In genomic region chr19:6728346-6728745, GRCh38 we compare ENCODE assay signal across 1 cellular context.
TF ChIP-seq lines count a peak whose summit lies in the region.

No MANE protein-coding gene starts in this region.

TF ChIP-seq in HepG2, 621 proteins besides CTCF, POLR2A, EP300 and RAD21 (continues in another document):
- TF ChIP-seq ZBTB33 (CRISPR knock-in tag; IDR thresholded peaks at IDR 0.05) (0 out of 2 replicates have a peak, but pooled peaks have one; percentile 22), GATAD1 (CRISPR knock-in tag; IDR thresholded peaks at IDR 0.05) (0 out of 2 replicates have a peak, but pooled peaks have one; percentile 20), HNRNPUL1 (IDR thresholded peaks at IDR 0.05; ENCODE audit: low read depth, low read length) (no peak), KIAA2018 (CRISPR knock-in tag; IDR thresholded peaks at IDR 0.05; ENCODE audit: borderline replicate concordance) (no peak), ELF3 (CRISPR knock-in tag; IDR thresholded peaks at IDR 0.05) (peak; percentile 82), SATB2 (CRISPR knock-in tag; IDR thresholded peaks at IDR 0.05) (no peak), ZNF780A (CRISPR knock-in tag; IDR thresholded peaks at IDR 0.05) (no peak), MZF1 (CRISPR knock-in tag; IDR thresholded peaks at IDR 0.05; ENCODE audit: borderline replicate concordance) (no peak), KDM5B (CRISPR knock-in tag; IDR thresholded peaks at IDR 0.05; ENCODE audit: borderline replicate concordance) (no peak), IRF2 (CRISPR knock-in tag; IDR thresholded peaks at IDR 0.05) (0 out of 2 replicates have a peak, but pooled peaks have one; percentile 25), ZBTB46 (CRISPR knock-in tag; IDR thresholded peaks at IDR 0.05; ENCODE audit: borderline replicate concordance) (no peak), ZNF317 (CRISPR knock-in tag; IDR thresholded peaks at IDR 0.05) (no peak), ZNF672 (CRISPR knock-in tag; IDR thresholded peaks at IDR 0.05) (no peak), KMT2B (CRISPR knock-in tag; IDR thresholded peaks at IDR 0.05) (no peak), NPAS2 (CRISPR knock-in tag; IDR thresholded peaks at IDR 0.05; ENCODE audit: borderline replicate concordance) (no peak), NR2F6 (IDR thresholded peaks at IDR 0.05) (no peak), NR2F6 (CRISPR knock-in tag; IDR thresholded peaks at IDR 0.05) (0 out of 2 replicates have a peak, but pooled peaks have one; percentile 22), ZNF383 (CRISPR knock-in tag; IDR thresholded peaks at IDR 0.05; ENCODE audit: borderline replicate concordance) (no peak), ARNT2 (CRISPR knock-in tag; IDR thresholded peaks at IDR 0.05; ENCODE audit: low read depth) (no peak), ISX (CRISPR knock-in tag; conservative IDR thresholded peaks at IDR 0.05) (no peak), CEBPB (IDR thresholded peaks at IDR 0.05; ENCODE audit: borderline replicate concordance, low read depth, low read length) (no peak), NR2F2 (IDR thresholded peaks at IDR 0.05; ENCODE audit: borderline replicate concordance, low read depth) (no peak), BORCS8-MEF2B (CRISPR knock-in tag; IDR thresholded peaks at IDR 0.05) (no peak), HOXA3 (CRISPR knock-in tag; IDR thresholded peaks at IDR 0.05) (no peak), RBM39 (IDR thresholded peaks at IDR 0.05; ENCODE audit: low read depth, low read length, poor library complexity, severe bottlenecking) (no peak), KDM5A (IDR thresholded peaks at IDR 0.05; ENCODE audit: borderline replicate concordance, low read length) (no peak), ZNF331 (CRISPR knock-in tag; IDR thresholded peaks at IDR 0.05) (no peak), EHMT2 (IDR thresholded peaks at IDR 0.05; ENCODE audit: borderline replicate concordance, low read depth, low read length) (no peak)
- TF ChIP-seq, protein P1, sequence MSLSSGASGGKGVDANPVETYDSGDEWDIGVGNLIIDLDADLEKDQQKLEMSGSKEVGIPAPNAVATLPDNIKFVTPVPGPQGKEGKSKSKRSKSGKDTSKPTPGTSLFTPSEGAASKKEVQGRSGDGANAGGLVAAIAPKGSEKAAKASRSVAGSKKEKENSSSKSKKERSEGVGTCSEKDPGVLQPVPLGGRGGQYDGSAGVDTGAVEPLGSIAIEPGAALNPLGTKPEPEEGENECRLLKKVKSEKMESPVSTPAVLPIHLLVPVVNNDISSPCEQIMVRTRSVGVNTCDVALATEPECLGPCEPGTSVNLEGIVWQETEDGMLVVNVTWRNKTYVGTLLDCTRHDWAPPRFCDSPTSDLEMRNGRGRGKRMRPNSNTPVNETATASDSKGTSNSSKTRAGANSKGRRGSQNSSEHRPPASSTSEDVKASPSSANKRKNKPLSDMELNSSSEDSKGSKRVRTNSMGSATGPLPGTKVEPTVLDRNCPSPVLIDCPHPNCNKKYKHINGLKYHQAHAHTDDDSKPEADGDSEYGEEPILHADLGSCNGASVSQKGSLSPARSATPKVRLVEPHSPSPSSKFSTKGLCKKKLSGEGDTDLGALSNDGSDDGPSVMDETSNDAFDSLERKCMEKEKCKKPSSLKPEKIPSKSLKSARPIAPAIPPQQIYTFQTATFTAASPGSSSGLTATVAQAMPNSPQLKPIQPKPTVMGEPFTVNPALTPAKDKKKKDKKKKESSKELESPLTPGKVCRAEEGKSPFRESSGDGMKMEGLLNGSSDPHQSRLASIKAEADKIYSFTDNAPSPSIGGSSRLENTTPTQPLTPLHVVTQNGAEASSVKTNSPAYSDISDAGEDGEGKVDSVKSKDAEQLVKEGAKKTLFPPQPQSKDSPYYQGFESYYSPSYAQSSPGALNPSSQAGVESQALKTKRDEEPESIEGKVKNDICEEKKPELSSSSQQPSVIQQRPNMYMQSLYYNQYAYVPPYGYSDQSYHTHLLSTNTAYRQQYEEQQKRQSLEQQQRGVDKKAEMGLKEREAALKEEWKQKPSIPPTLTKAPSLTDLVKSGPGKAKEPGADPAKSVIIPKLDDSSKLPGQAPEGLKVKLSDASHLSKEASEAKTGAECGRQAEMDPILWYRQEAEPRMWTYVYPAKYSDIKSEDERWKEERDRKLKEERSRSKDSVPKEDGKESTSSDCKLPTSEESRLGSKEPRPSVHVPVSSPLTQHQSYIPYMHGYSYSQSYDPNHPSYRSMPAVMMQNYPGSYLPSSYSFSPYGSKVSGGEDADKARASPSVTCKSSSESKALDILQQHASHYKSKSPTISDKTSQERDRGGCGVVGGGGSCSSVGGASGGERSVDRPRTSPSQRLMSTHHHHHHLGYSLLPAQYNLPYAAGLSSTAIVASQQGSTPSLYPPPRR (CRISPR knock-in tag; IDR thresholded peaks at IDR 0.05; ENCODE audit: borderline replicate concordance): no peak; the same call in 1 of the 2 replicates
- TF ChIP-seq, protein P2, sequence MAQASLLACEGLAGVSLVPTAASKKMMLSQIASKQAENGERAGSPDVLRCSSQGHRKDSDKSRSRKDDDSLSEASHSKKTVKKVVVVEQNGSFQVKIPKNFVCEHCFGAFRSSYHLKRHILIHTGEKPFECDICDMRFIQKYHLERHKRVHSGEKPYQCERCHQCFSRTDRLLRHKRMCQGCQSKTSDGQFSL (CRISPR knock-in tag; IDR thresholded peaks at IDR 0.05): no peak
- TF ChIP-seq, protein P3, sequence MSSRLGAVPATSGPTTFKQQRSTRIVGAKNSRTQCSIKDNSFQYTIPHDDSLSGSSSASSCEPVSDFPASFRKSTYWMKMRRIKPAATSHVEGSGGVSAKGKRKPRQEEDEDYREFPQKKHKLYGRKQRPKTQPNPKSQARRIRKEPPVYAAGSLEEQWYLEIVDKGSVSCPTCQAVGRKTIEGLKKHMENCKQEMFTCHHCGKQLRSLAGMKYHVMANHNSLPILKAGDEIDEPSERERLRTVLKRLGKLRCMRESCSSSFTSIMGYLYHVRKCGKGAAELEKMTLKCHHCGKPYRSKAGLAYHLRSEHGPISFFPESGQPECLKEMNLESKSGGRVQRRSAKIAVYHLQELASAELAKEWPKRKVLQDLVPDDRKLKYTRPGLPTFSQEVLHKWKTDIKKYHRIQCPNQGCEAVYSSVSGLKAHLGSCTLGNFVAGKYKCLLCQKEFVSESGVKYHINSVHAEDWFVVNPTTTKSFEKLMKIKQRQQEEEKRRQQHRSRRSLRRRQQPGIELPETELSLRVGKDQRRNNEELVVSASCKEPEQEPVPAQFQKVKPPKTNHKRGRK (CRISPR knock-in tag; IDR thresholded peaks at IDR 0.05): no peak
- TF ChIP-seq, protein P4, sequence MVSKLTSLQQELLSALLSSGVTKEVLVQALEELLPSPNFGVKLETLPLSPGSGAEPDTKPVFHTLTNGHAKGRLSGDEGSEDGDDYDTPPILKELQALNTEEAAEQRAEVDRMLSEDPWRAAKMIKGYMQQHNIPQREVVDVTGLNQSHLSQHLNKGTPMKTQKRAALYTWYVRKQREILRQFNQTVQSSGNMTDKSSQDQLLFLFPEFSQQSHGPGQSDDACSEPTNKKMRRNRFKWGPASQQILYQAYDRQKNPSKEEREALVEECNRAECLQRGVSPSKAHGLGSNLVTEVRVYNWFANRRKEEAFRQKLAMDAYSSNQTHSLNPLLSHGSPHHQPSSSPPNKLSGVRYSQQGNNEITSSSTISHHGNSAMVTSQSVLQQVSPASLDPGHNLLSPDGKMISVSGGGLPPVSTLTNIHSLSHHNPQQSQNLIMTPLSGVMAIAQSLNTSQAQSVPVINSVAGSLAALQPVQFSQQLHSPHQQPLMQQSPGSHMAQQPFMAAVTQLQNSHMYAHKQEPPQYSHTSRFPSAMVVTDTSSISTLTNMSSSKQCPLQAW (CRISPR knock-in tag; IDR thresholded peaks at IDR 0.05): no peak
- TF ChIP-seq, protein P5, sequence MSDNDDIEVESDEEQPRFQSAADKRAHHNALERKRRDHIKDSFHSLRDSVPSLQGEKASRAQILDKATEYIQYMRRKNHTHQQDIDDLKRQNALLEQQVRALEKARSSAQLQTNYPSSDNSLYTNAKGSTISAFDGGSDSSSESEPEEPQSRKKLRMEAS (IDR thresholded peaks at IDR 0.05): no peak; the same call in 1 of the 2 replicates
- TF ChIP-seq, protein P6, sequence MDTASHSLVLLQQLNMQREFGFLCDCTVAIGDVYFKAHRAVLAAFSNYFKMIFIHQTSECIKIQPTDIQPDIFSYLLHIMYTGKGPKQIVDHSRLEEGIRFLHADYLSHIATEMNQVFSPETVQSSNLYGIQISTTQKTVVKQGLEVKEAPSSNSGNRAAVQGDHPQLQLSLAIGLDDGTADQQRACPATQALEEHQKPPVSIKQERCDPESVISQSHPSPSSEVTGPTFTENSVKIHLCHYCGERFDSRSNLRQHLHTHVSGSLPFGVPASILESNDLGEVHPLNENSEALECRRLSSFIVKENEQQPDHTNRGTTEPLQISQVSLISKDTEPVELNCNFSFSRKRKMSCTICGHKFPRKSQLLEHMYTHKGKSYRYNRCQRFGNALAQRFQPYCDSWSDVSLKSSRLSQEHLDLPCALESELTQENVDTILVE (CRISPR knock-in tag; IDR thresholded peaks at IDR 0.05): no peak
- TF ChIP-seq, protein P7, sequence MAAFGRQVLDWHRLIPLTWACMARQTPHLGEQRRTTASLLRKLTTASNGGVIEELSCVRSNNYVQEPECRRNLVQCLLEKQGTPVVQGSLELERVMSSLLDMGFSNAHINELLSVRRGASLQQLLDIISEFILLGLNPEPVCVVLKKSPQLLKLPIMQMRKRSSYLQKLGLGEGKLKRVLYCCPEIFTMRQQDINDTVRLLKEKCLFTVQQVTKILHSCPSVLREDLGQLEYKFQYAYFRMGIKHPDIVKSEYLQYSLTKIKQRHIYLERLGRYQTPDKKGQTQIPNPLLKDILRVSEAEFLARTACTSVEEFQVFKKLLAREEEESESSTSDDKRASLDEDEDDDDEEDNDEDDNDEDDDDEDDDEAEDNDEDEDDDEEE (CRISPR knock-in tag; IDR thresholded peaks at IDR 0.05): no peak
